14 cellular contexts compared by ENCODE assay signal in the genomic region with DNA sequence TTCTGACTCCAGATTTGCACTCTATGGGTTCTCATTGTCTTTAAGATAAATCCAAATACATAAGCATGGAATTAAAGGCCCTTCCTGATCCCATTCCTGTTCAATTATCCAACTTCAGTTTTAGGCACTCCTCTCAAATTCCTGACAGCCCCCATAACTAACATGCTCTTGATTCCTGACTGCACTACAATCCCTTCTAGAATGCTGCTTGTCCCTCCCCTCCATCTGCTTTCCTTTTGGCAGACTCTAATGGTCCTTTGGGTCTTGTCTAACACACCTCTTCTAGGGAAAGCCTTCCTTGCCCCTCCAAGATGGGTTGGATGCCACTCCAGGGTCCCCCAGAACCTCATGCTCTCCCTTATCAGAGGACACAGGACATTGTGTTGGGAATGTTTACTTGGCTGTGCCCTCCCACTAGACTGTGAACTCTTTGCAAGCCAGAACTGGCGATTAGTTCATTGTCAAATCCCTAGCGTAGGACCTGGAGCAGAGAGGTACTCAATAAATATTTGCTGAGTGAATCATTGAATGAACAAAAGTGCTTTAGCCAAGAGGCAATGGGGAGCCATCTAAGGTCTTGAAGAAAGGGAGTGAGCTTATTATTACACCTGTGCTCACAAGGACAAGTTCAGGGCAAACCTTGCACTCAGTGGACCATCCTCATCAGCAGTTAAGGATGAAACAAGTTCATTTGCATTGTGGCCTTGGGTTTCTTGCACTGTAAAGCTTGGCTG. TPM values are rescaled to one million over a fixed set of nuclear protein-coding genes. Genes with fewer than 3 reads are reported as not detected.
DNase-seq lines count a peak whose midpoint lies in the region; ATAC-seq and TF ChIP-seq lines count a peak whose summit lies in the region.
"Had no signal": no experiment of that assay in that cellular context is flagged by ENCODE, and none has a peak within 500 bp of the region (broad histone marks: within the 10 kb centered on the region; RNA-seq: fewer than 3 reads in every experiment).

No MANE protein-coding gene starts in this region.

- H3K36me3 ChIP-seq in breast epithelium: no peaks in the 10 kb centered on the region
- no peaks in the 10 kb centered on the region for H3K36me3 ChIP-seq in colonic mucosa
- no peaks in the 10 kb centered on the region for H3K36me3 ChIP-seq in right lobe of liver
- H3K36me3 ChIP-seq in upper lobe of right lung: no peaks in the 10 kb centered on the region
- H3K36me3 ChIP-seq: neutrophil, vagina had no signal

- H3K27ac Mint-ChIP-seq in MCF 10A (ENCODE audit: low read depth, unreplicated experiment): no peak overlapping the region
- H3K27ac Mint-ChIP-seq: activated naive CD8-positive, alpha-beta T cell treated with anti-CD3 and anti-CD28 coated beads, Interleukin-2, amount 10 ng/mL, durations not matched to agents 7 days and 5 days had no signal

- H3K4me1 Mint-ChIP-seq in MCF 10A (ENCODE audit: insufficient read depth, unreplicated experiment): no peaks in the 10 kb centered on the region

- no peaks in the 10 kb centered on the region for H3K9me3 Mint-ChIP-seq in MCF 10A (ENCODE audit: unreplicated experiment)
- H3K9me3 Mint-ChIP-seq: activated naive CD8-positive, alpha-beta T cell treated with anti-CD3 and anti-CD28 coated beads, Interleukin-2, amount 10 ng/mL, durations not matched to agents 7 days and 5 days had no signal

- POLR2A ChIA-PET in MCF 10A (lab: Yijun Ruan, JAX): no interaction called here

- H3K27ac ChIP-seq in breast epithelium: peak overlapping the region; percentile 78 to 88
- no peak overlapping the region for H3K27ac ChIP-seq in colonic mucosa
- H3K27ac ChIP-seq in right lobe of liver: no peak overlapping the region
- no peak overlapping the region for H3K27ac ChIP-seq in upper lobe of right lung
- H3K27ac ChIP-seq: neutrophil, vagina had no signal

- TF ChIP-seq CTCF in breast epithelium (IDR thresholded peaks at IDR 0.05) (no peak), MCF 10A (IDR thresholded peaks at IDR 0.05; ENCODE audit: unreplicated experiment) (no peak), colonic mucosa (IDR thresholded peaks at IDR 0.05) (no peak), right lobe of liver (IDR thresholded peaks at IDR 0.05) (no peak), upper lobe of right lung (IDR thresholded peaks at IDR 0.05) (no peak), omental fat pad (IDR thresholded peaks at IDR 0.05) (no peak)

- CTCF ChIA-PET in MCF 10A (lab: Yijun Ruan, JAX): interaction anchor here (0.6 kb wide), 1 partner anchor 44 kb away, joined by 4 read pairs; no protein-coding TSS in a partner anchor

- no peak overlapping the region for H3K4me3 Mint-ChIP-seq in MCF 10A (ENCODE audit: unreplicated experiment)

- intact Hi-C loops in breast epithelium (cut with DNase I; ENCODE audit: low total_unique reads) (no loop called here), MCF 10A (cut with micrococcal nuclease) (no loop called here), colonic mucosa (cut with DNase I) (no loop called here), right lobe of liver (cut with DNase I) (no loop called here), upper lobe of right lung (cut with DNase I) (no loop called here)

- 50% methylated on average over 2 of the region's 2 CpGs for WGBS in right lobe of liver (ENCODE audit: insufficient coverage, low coverage, low lambda C conversion rate, missing lambda C conversion rate)

- no TSS peak for BruUV-seq in MCF 10A (replicated peaks; lab: Mats Ljungman, UMichigan)

- no peak overlapping the region for H3K9ac ChIP-seq in colonic mucosa (ENCODE audit: low read depth in 2 of 2, low read length in 2 of 2)

- ATAC-seq in right lobe of liver (peak in 3 of 4 donors; percentile 48 to 88 (median 57)), upper lobe of right lung (peak; percentile 17), omental fat pad (ENCODE audit: low FRiP score) (no peak), GM19023 (IDR thresholded peaks at IDR 0.05; ENCODE audit: unreplicated experiment) (no peak)

- H3K36me3 Mint-ChIP-seq in MCF 10A (ENCODE audit: insufficient read depth, unreplicated experiment): no peaks in the 10 kb centered on the region
- H3K36me3 Mint-ChIP-seq: activated naive CD8-positive, alpha-beta T cell treated with anti-CD3 and anti-CD28 coated beads, Interleukin-2, amount 10 ng/mL, durations not matched to agents 7 days and 5 days had no signal

- peaks cover 19% of the 10 kb centered on the region for H3K27me3 Mint-ChIP-seq in MCF 10A (ENCODE audit: insufficient read depth, unreplicated experiment)

- no peak for TF ChIP-seq POLR2A in breast epithelium (IDR thresholded peaks at IDR 0.05)
- no peak for TF ChIP-seq POLR2A in right lobe of liver (IDR thresholded peaks at IDR 0.05)

- no peaks in the 10 kb centered on the region for H3K9me3 ChIP-seq in breast epithelium
- H3K9me3 ChIP-seq in colonic mucosa: no peaks in the 10 kb centered on the region
- no peaks in the 10 kb centered on the region for H3K9me3 ChIP-seq in right lobe of liver
- no peaks in the 10 kb centered on the region for H3K9me3 ChIP-seq in upper lobe of right lung
- H3K9me3 ChIP-seq: neutrophil, vagina had no signal

- DNase-seq in breast epithelium (ENCODE audit: low spot score in 2 of 2) (no peak), MCF 10A (ENCODE audit: unreplicated experiment) (no peak), colonic mucosa (peak; percentile 26), right lobe of liver (no peak), upper lobe of right lung (no peak), HCEC 1CT (no peak), omental fat pad (ENCODE audit: low spot score) (no peak)
- DNase-seq: activated naive CD8-positive, alpha-beta T cell treated with anti-CD3 and anti-CD28 coated beads, Interleukin-2, amount 10 ng/mL, durations not matched to agents 7 days and 5 days; foreskin fibroblast; NCI-H1417; stimulated activated CD8-positive, alpha-beta memory T cell treated with anti-CD3 and anti-CD28 coated beads, Interleukin-4, amount 100 ng/mL, for 48 hours had no signal

- peak overlapping the region in 2 of 3 donors; percentile 65 to 78 for H3K4me3 ChIP-seq in breast epithelium
- H3K4me3 ChIP-seq in colonic mucosa: no peak overlapping the region
- H3K4me3 ChIP-seq in right lobe of liver: no peak overlapping the region
- H3K4me3 ChIP-seq in upper lobe of right lung: peak overlapping the region; percentile 48

- H3K27me3 ChIP-seq in breast epithelium (no peaks in the 10 kb centered on the region), colonic mucosa (peaks cover 24% of the 10 kb centered on the region), right lobe of liver (peaks cover 13 to 15% of the 10 kb centered on the region in 2 donors), upper lobe of right lung (peaks cover 67% of the 10 kb centered on the region)

- H3K4me1 ChIP-seq in breast epithelium (no peaks in the 10 kb centered on the region), colonic mucosa (peaks cover 14% of the 10 kb centered on the region), right lobe of liver (peaks cover 0 to 45% (median 11%) of the 10 kb centered on the region in 4 donors), upper lobe of right lung (peaks cover 12% of the 10 kb centered on the region)

RNA-seq across cellular contexts. Expression of a gene that starts 1.2 kb away (rescaled TPM):
- total RNA-seq in breast epithelium: 1 to 10 TPM in 2 of 3 donors, under 1 TPM in 1; 0.16 to 9.7 (median 3.9) TPM
- not detected in 2 replicates for total RNA-seq in MCF 10A (2022)
- 1 to 10 TPM; 1.4 to 4.7 TPM for total RNA-seq in colonic mucosa
- under 1 TPM in 2 of 6 experiments, not detected in 4; 0.11 to 0.49 TPM for total RNA-seq in right lobe of liver
- total RNA-seq in upper lobe of right lung: 4.8 TPM
- total RNA-seq in omental fat pad: 1 to 10 TPM in 1 of 4 donors, under 1 TPM in 2, not detected in 1; 0.12 to 1.7 (median 0.19) TPM
- total RNA-seq: activated naive CD8-positive, alpha-beta T cell treated with anti-CD3 and anti-CD28 coated beads, Interleukin-2, amount 10 ng/mL, durations not matched to agents 7 days and 5 days had no signal

Comparison
In these comparisons a context has a peak if more than half of its experiments do, and no peak if none do; other contexts are left out.
1. H3K27ac ChIP-seq: peak in breast epithelium (2 of 2); none in colonic mucosa (single experiment), right lobe of liver (0 of 3) and upper lobe of right lung (single experiment).
2. H3K4me3 ChIP-seq: peak in breast epithelium (2 of 3) and upper lobe of right lung (single experiment); none in colonic mucosa (single experiment) and right lobe of liver (0 of 3).
3. ATAC-seq: peak in right lobe of liver (3 of 4) and upper lobe of right lung (single experiment); none in omental fat pad (single experiment) and GM19023 (single experiment).